In genomic region chr2:27375513-27376099, GRCh38 we compare ENCODE assay signal across 19 cellular contexts.
"Had no signal": no experiment of that assay in that cellular context is flagged by ENCODE, and none has a peak within 500 bp of the region (broad histone marks: within the 10 kb centered on the region; RNA-seq: fewer than 3 reads in every experiment).

No MANE protein-coding gene starts in this region.

- H3K27me3 ChIP-seq: heart left ventricle, upper lobe of left lung had no signal

- ATAC-seq: heart left ventricle, left colon, sciatic nerve had no signal

- H3K27me3 Mint-ChIP-seq: activated B cell treated with CpG ODN at 0.5 μM for 24 hours; activated CD4-positive, alpha-beta memory T cell treated with anti-CD3 and anti-CD28 coated beads, Interleukin-2, amount 10 ng/mL, durations not matched to agents 7 days and 5 days; activated naive CD4-positive, alpha-beta T cell treated with anti-CD3 and anti-CD28 coated beads, Interleukin-2, amount 10 ng/mL, durations not matched to agents 7 days and 5 days; memory B cell had no signal

- H3K9me3 ChIP-seq: heart left ventricle, upper lobe of left lung had no signal

- H3K4me3 ChIP-seq: coronary artery, heart left ventricle, upper lobe of left lung had no signal

- DNase-seq: activated B cell treated with CpG ODN at 0.5 μM for 24 hours; activated CD4-positive, alpha-beta memory T cell treated with anti-CD3 and anti-CD28 coated beads, Interleukin-2, amount 10 ng/mL, durations not matched to agents 7 days and 5 days; activated CD4-positive, alpha-beta T cell treated with anti-CD3 and anti-CD28 coated beads for 48 hours; activated effector memory CD4-positive, alpha-beta T cell treated with anti-CD3 and anti-CD28 coated beads, Interleukin-2, amount 50 U/mL, for 16 hours; activated naive CD4-positive, alpha-beta T cell treated with anti-CD3 and anti-CD28 coated beads, Interleukin-2, amount 10 ng/mL, durations not matched to agents 7 days and 5 days; activated T-cell treated with anti-CD3 and anti-CD28 coated beads, Interleukin-2, amount 50 U/mL, for 1 hour; amygdala; cerebellar nuclear complex; heart left ventricle; left colon; occipital lobe; small intestine; stimulated activated CD4-positive, alpha-beta T cell treated with anti-CD3 and anti-CD28 coated beads, Interleukin-15, amount 100 ng/mL, for 24 hours; stimulated activated naive CD4-positive, alpha-beta T cell; T1000 had no signal

- H3K9me3 Mint-ChIP-seq: activated B cell treated with CpG ODN at 0.5 μM for 24 hours; activated CD4-positive, alpha-beta memory T cell treated with anti-CD3 and anti-CD28 coated beads, Interleukin-2, amount 10 ng/mL, durations not matched to agents 7 days and 5 days; activated naive CD4-positive, alpha-beta T cell treated with anti-CD3 and anti-CD28 coated beads, Interleukin-2, amount 10 ng/mL, durations not matched to agents 7 days and 5 days; memory B cell had no signal

- H3K27ac Mint-ChIP-seq: activated B cell treated with CpG ODN at 0.5 μM for 24 hours; activated CD4-positive, alpha-beta memory T cell treated with anti-CD3 and anti-CD28 coated beads, Interleukin-2, amount 10 ng/mL, durations not matched to agents 7 days and 5 days; activated naive CD4-positive, alpha-beta T cell treated with anti-CD3 and anti-CD28 coated beads, Interleukin-2, amount 10 ng/mL, durations not matched to agents 7 days and 5 days; memory B cell had no signal

- H3K27ac ChIP-seq: coronary artery, heart left ventricle, upper lobe of left lung had no signal

- H3K4me3 Mint-ChIP-seq: activated B cell treated with CpG ODN at 0.5 μM for 24 hours; activated CD4-positive, alpha-beta memory T cell treated with anti-CD3 and anti-CD28 coated beads, Interleukin-2, amount 10 ng/mL, durations not matched to agents 7 days and 5 days; activated naive CD4-positive, alpha-beta T cell treated with anti-CD3 and anti-CD28 coated beads, Interleukin-2, amount 10 ng/mL, durations not matched to agents 7 days and 5 days; memory B cell had no signal
